19 cellular contexts compared by ENCODE assay signal in the genomic region with DNA sequence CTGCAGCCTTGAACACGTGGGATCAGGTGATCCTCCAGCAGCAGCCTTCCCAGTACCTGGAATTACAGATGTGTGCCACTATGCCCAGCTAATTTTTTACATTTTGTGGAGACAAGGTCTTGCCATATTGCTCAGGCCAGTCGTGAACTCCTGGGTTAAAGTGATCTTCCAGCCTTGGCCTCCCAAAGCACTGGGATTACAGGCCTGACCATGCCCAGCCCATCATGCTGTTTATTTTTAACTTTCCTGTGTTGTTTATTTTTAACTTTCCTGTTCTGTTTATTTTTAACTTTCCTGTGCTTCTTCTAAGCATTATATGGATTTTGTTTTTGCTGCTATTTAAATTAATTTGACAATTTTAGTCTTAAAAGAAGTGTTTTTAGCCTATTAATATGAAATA.
DNase-seq lines count a peak whose midpoint lies in the region; ATAC-seq and TF ChIP-seq lines count a peak whose summit lies in the region.
"Had no signal": no experiment of that assay in that cellular context is flagged by ENCODE, and none has a peak within 500 bp of the region (broad histone marks: within the 10 kb centered on the region; RNA-seq: fewer than 3 reads in every experiment).

No MANE protein-coding gene starts in this region.

- H3K27me3 ChIP-seq in right atrium auricular region (no peaks in the 10 kb centered on the region), BLaER1 (no peaks in the 10 kb centered on the region)
- H3K27me3 ChIP-seq: BLaER1 treated with 17β-estradiol and CSF1 and Interleukin-3, amounts not matched to agents 10 nM and 100 nM had no signal

- peak; percentile 53 for ATAC-seq in Right ventricle myocardium superior (ENCODE audit: poor library complexity)
- ATAC-seq: GM12878, HepG2 had no signal

- H3K27ac Mint-ChIP-seq in nephron: peak overlapping the region in 2 of 3 experiments; percentile 41 to 42
- H3K27ac Mint-ChIP-seq in T-helper 2 cell treated with Interferon-gamma antibody and Interleukin-4, amounts not matched to agents 5 μg/mL and 100 μg/mL, for 36 hours: no peak overlapping the region
- H3K27ac Mint-ChIP-seq: CD4-positive, CD25-positive, alpha-beta regulatory T cell; CD8-positive, alpha-beta memory T cell; IgD-negative memory B cell had no signal

- intact Hi-C loops in Right ventricle myocardium superior (cut with DNase I): no loop called here

- no peaks in the 10 kb centered on the region for H4K20me1 ChIP-seq in BLaER1
- H4K20me1 ChIP-seq: BLaER1 treated with 17β-estradiol and CSF1 and Interleukin-3, amounts not matched to agents 10 nM and 100 nM had no signal

- DNase-seq in Right ventricle myocardium superior (no peak), right atrium auricular region (ENCODE audit: low spot score) (no peak), epithelial cell of esophagus (ENCODE audit: low read depth) (peak; percentile 31), DMS153 (lab: John Stamatoyannopoulos, UW) (no peak), cerebellar nuclear complex (lab: John Stamatoyannopoulos, UW) (no peak)
- no peak for DNase-seq in T-helper 2 cell treated with Interferon-gamma antibody and Interleukin-4, amounts not matched to agents 5 μg/mL and 100 μg/mL, for 36 hours (ENCODE audit: low spot score)
- DNase-seq: 8988T; CD4-positive, CD25-positive, alpha-beta regulatory T cell; CD8-positive, alpha-beta memory T cell; COR-L47; DND-41; EL had no signal

- 0 out of 2 replicates have a peak overlapping the region, but pooled peaks have one; percentile 28 for H3K4me2 ChIP-seq in BLaER1

- H3K36me3 ChIP-seq in right atrium auricular region: no peaks in the 10 kb centered on the region
- H3K36me3 ChIP-seq in BLaER1: no peaks in the 10 kb centered on the region
- H3K36me3 ChIP-seq: BLaER1 treated with 17β-estradiol and CSF1 and Interleukin-3, amounts not matched to agents 10 nM and 100 nM; HAP-1 had no signal

- peaks cover 9% of the 10 kb centered on the region for H3K4me1 Mint-ChIP-seq in nephron
- no peaks in the 10 kb centered on the region for H3K4me1 Mint-ChIP-seq in T-helper 2 cell treated with Interferon-gamma antibody and Interleukin-4, amounts not matched to agents 5 μg/mL and 100 μg/mL, for 36 hours (ENCODE audit: low read depth)
- H3K4me1 Mint-ChIP-seq: CD4-positive, CD25-positive, alpha-beta regulatory T cell; CD8-positive, alpha-beta memory T cell had no signal

- H3K4me3 Mint-ChIP-seq in nephron: no peak overlapping the region
- H3K4me3 Mint-ChIP-seq in T-helper 2 cell treated with Interferon-gamma antibody and Interleukin-4, amounts not matched to agents 5 μg/mL and 100 μg/mL, for 36 hours: no peak overlapping the region
- H3K4me3 Mint-ChIP-seq: CD4-positive, CD25-positive, alpha-beta regulatory T cell; CD8-positive, alpha-beta memory T cell; IgD-negative memory B cell had no signal

- no peaks in the 10 kb centered on the region for H3K36me3 Mint-ChIP-seq in nephron (ENCODE audit: low read depth)
- H3K36me3 Mint-ChIP-seq in T-helper 2 cell treated with Interferon-gamma antibody and Interleukin-4, amounts not matched to agents 5 μg/mL and 100 μg/mL, for 36 hours (ENCODE audit: low read depth): no peaks in the 10 kb centered on the region
- H3K36me3 Mint-ChIP-seq: CD4-positive, CD25-positive, alpha-beta regulatory T cell; CD8-positive, alpha-beta memory T cell; IgD-negative memory B cell had no signal

- H3K9ac ChIP-seq in BLaER1: no peak overlapping the region
- H3K9ac ChIP-seq: BLaER1 treated with 17β-estradiol and CSF1 and Interleukin-3, amounts not matched to agents 10 nM and 100 nM had no signal

- H3K9me3 ChIP-seq in right atrium auricular region (no peaks in the 10 kb centered on the region), BLaER1 (peaks cover 12% of the 10 kb centered on the region)
- H3K9me3 ChIP-seq: HAP-1 had no signal

- H3K27ac ChIP-seq in right atrium auricular region (peak overlapping the region in 1 of 2 donors; percentile 56), BLaER1 (no peak overlapping the region)
- H3K27ac ChIP-seq: BLaER1 treated with 17β-estradiol and CSF1 and Interleukin-3, amounts not matched to agents 10 nM and 100 nM had no signal

- H3K4me1 ChIP-seq in right atrium auricular region (peaks cover 0 to 6% of the 10 kb centered on the region in 2 donors), BLaER1 (peaks cover 26% of the 10 kb centered on the region)
- H3K4me1 ChIP-seq: HAP-1 had no signal

- no peaks in the 10 kb centered on the region for H3K9me3 Mint-ChIP-seq in nephron
- H3K9me3 Mint-ChIP-seq in T-helper 2 cell treated with Interferon-gamma antibody and Interleukin-4, amounts not matched to agents 5 μg/mL and 100 μg/mL, for 36 hours: peaks cover 10% of the 10 kb centered on the region
- H3K9me3 Mint-ChIP-seq: IgD-negative memory B cell had no signal

- no peaks in the 10 kb centered on the region for H3K27me3 Mint-ChIP-seq in nephron (ENCODE audit: low read depth)
- H3K27me3 Mint-ChIP-seq in T-helper 2 cell treated with Interferon-gamma antibody and Interleukin-4, amounts not matched to agents 5 μg/mL and 100 μg/mL, for 36 hours (ENCODE audit: low read depth): no peaks in the 10 kb centered on the region
- H3K27me3 Mint-ChIP-seq: CD4-positive, CD25-positive, alpha-beta regulatory T cell; IgD-negative memory B cell had no signal

- TF ChIP-seq CTCF in right atrium auricular region (IDR thresholded peaks at IDR 0.05) (no peak), epithelial cell of esophagus (IDR thresholded peaks at IDR 0.05; ENCODE audit: insufficient read depth, low read depth, low read length, missing control alignments) (no peak), nephron (IDR thresholded peaks at IDR 0.05; ENCODE audit: unreplicated experiment in 3 of 3) (no peak)

- H3K4me3 ChIP-seq in right atrium auricular region: no peak overlapping the region
- no peak overlapping the region for H3K4me3 ChIP-seq in BLaER1
- no peak overlapping the region for H3K4me3 ChIP-seq in epithelial cell of esophagus (ENCODE audit: low read length)
- H3K4me3 ChIP-seq: BLaER1 treated with 17β-estradiol and CSF1 and Interleukin-3, amounts not matched to agents 10 nM and 100 nM; GM12878; HAP-1 had no signal
